20 cellular contexts compared by ENCODE assay signal in genomic region chr7:114100810-114101209, GRCh38.
DNase-seq lines count a peak whose midpoint lies in the region; ATAC-seq, FAIRE-seq and TF ChIP-seq lines count a peak whose summit lies in the region.
"Had no signal": no experiment of that assay in that cellular context is flagged by ENCODE, and none has a peak within 500 bp of the region (broad histone marks: within the 10 kb centered on the region; RNA-seq: fewer than 3 reads in every experiment).

No MANE protein-coding gene starts in this region.

- H3K27me3 ChIP-seq in GM23248 (replicated peaks; ENCODE audit: insufficient read depth) (no peaks in the 10 kb centered on the region), bronchial epithelial cell (ENCODE audit: control insufficient read depth, insufficient read depth, low read length) (no peaks in the 10 kb centered on the region), psoas muscle (ENCODE audit: insufficient read depth in 3 of 3, low read length in 2 of 3) (no peaks in the 10 kb centered on the region), HepG2 (ENCODE audit: control insufficient read depth in 1 of 2, insufficient read depth in 2 of 2, low read length in 2 of 2) (no peaks in the 10 kb centered on the region)
- no peaks in the 10 kb centered on the region for H3K27me3 ChIP-seq in CD8-positive, alpha-beta memory T cell (ENCODE audit: insufficient read depth, low read length, poor library complexity, severe bottlenecking)
- H3K27me3 ChIP-seq: SJCRH30 had no signal

- FAIRE-seq in bronchial epithelial cell (lab: Jason Lieb, UNC) (no peak), HepG2 (lab: Jason Lieb, UNC) (no peak)
- FAIRE-seq: D721Med, G401.6, H1 had no signal

- H3K9ac ChIP-seq in GM23248 (no peak overlapping the region), HepG2 (ENCODE audit: insufficient read depth, low read depth, low read length) (no peak overlapping the region)

- H3K9me2 ChIP-seq in GM23248 (ENCODE audit: insufficient read depth) = no peaks in the 10 kb centered on the region

- no peak overlapping the region for H3K4me2 ChIP-seq in GM23248 (ENCODE audit: unreplicated experiment)
- H3K4me2 ChIP-seq in HepG2 (ENCODE audit: low read depth, low read length) = no peak overlapping the region

- no peak overlapping the region for H3K27ac Mint-ChIP-seq in CD8-positive, alpha-beta memory T cell
- H3K27ac Mint-ChIP-seq: B cell, CD14-positive monocyte had no signal

- H3K27ac ChIP-seq in GM23248 = no peak overlapping the region
- peak overlapping the region; percentile 60 for H3K27ac ChIP-seq in psoas muscle
- H3K27ac ChIP-seq in HepG2 (ENCODE audit: extremely low read length, insufficient read depth, low read length) = no peak overlapping the region
- no peak overlapping the region for H3K27ac ChIP-seq in CD8-positive, alpha-beta memory T cell (ENCODE audit: low read depth, low read length)
- H3K27ac ChIP-seq: HL-60, SJCRH30 had no signal

- TF ChIP-seq POLR2A in HepG2 (IDR thresholded peaks at IDR 0.05; ENCODE audit: insufficient read depth in 1 of 2, low read depth in 2 of 2, low read length in 2 of 2) = no peak

- no peaks in the 10 kb centered on the region for H3K36me3 ChIP-seq in GM23248 (ENCODE audit: low read depth)
- H3K36me3 ChIP-seq in bronchial epithelial cell (ENCODE audit: control insufficient read depth, insufficient read depth, low read length) = no peaks in the 10 kb centered on the region
- no peaks in the 10 kb centered on the region for H3K36me3 ChIP-seq in psoas muscle (ENCODE audit: insufficient read depth in 1 of 2, low read depth in 1 of 2)
- no peaks in the 10 kb centered on the region for H3K36me3 ChIP-seq in HepG2 (replicated peaks in 1 of 2; ENCODE audit: control insufficient read depth in 1 of 2, insufficient read depth in 2 of 2, low read length in 2 of 2)
- no peaks in the 10 kb centered on the region for H3K36me3 ChIP-seq in CD8-positive, alpha-beta memory T cell (ENCODE audit: insufficient read depth, low read length)

- H3K4me1 ChIP-seq in GM23248 (ENCODE audit: insufficient read depth) (peaks cover 9% of the 10 kb centered on the region), psoas muscle (peaks cover 51% of the 10 kb centered on the region), HepG2 (ENCODE audit: insufficient read depth, low read length) (no peaks in the 10 kb centered on the region)
- no peaks in the 10 kb centered on the region for H3K4me1 ChIP-seq in CD8-positive, alpha-beta memory T cell (ENCODE audit: insufficient read depth, low read length)

- intact Hi-C loops in psoas muscle (cut with DNase I) = no loop called here
- intact Hi-C loops in HepG2 (cut with micrococcal nuclease; ENCODE audit: unreplicated experiment) = no loop called here

- no peaks in the 10 kb centered on the region for H3K9me3 ChIP-seq in GM23248 (ENCODE audit: low read depth)
- no peaks in the 10 kb centered on the region for H3K9me3 ChIP-seq in psoas muscle
- no peaks in the 10 kb centered on the region for H3K9me3 ChIP-seq in HepG2 (ENCODE audit: low read length)
- no peaks in the 10 kb centered on the region for H3K9me3 ChIP-seq in CD8-positive, alpha-beta memory T cell (ENCODE audit: low read length)
- H3K9me3 ChIP-seq: SJCRH30 had no signal

- H3K79me2 ChIP-seq in GM23248 (ENCODE audit: insufficient read depth) = no peaks in the 10 kb centered on the region
- no peaks in the 10 kb centered on the region for H3K79me2 ChIP-seq in HepG2 (ENCODE audit: insufficient read depth, low read length)

- no peak for TF ChIP-seq CTCF in bronchial epithelial cell (IDR thresholded peaks at IDR 0.05; ENCODE audit: insufficient read depth, low read length, severe bottlenecking)
- no peak for TF ChIP-seq CTCF in psoas muscle (IDR thresholded peaks at IDR 0.05)
- no peak for TF ChIP-seq CTCF in HepG2 (CRISPR knock-in tag; IDR thresholded peaks at IDR 0.05)

- BruUV-seq in HepG2 (replicated peaks; lab: Mats Ljungman, UMichigan) = no TSS peak

- H3K4me3 Mint-ChIP-seq in CD8-positive, alpha-beta memory T cell = no peak overlapping the region
- H3K4me3 Mint-ChIP-seq: B cell, CD14-positive monocyte had no signal

- no peaks in the 10 kb centered on the region for H3K4me1 Mint-ChIP-seq in CD8-positive, alpha-beta memory T cell
- H3K4me1 Mint-ChIP-seq: B cell, CD14-positive monocyte had no signal

- no peak for TF ChIP-seq RAD21 in HepG2 (CRISPR knock-in tag; IDR thresholded peaks at IDR 0.05)

- peaks cover 1 to 30% of the 10 kb centered on the region in 2 donors for H3K27me3 Mint-ChIP-seq in CD8-positive, alpha-beta memory T cell

- TF ChIP-seq EP300 in HepG2 (IDR thresholded peaks at IDR 0.05; ENCODE audit: low read depth in 2 of 2, low read length in 2 of 2) (no peak), HepG2 (CRISPR knock-in tag; IDR thresholded peaks at IDR 0.05; ENCODE audit: borderline replicate concordance) (no peak)

- POLR2A ChIA-PET in HepG2 (lab: Yijun Ruan, JAX) = no interaction called here
- POLR2A ChIA-PET in CD8-positive, alpha-beta memory T cell (lab: Charles Lee) = no interaction called here

- H3K9me3 Mint-ChIP-seq in CD8-positive, alpha-beta memory T cell = peaks cover 0 to 2% (median 0%) of the 10 kb centered on the region in 5 donors

- H2AFZ ChIP-seq in GM23248 (no peak overlapping the region), HepG2 (ENCODE audit: low read length) (no peak overlapping the region)

- peak; percentile 18 for DNase-seq in GM23248
- DNase-seq in MV-4-11 (lab: John Stamatoyannopoulos, UW) = peak; percentile 11
- DNase-seq in bronchial epithelial cell (ENCODE audit: low read depth) = peak; percentile 29
- no peak for DNase-seq in psoas muscle
- no peak for DNase-seq in HepG2 (ENCODE audit: low spot score)
- no peak for DNase-seq in DMS153 treated with DMSO at 0.1 percent for 48 hours (lab: John Stamatoyannopoulos, UW; ENCODE audit: unreplicated experiment)
- DNase-seq in CD8-positive, alpha-beta memory T cell = no peak
- DNase-seq: KG1, NCI-H1092 treated with DMSO at 0.1 percent for 48 hours, NCI-H1436 treated with DMSO at 0.1 percent for 48 hours, NCI-H1930, NCI-H774, SJCRH30 had no signal

- CTCF ChIA-PET in HepG2 (lab: Yijun Ruan, JAX; ENCODE audit: low intra/inter-chr PET ratio, low total read pairs) = no interaction called here
- CTCF ChIA-PET in CD8-positive, alpha-beta memory T cell (lab: Charles Lee) = no interaction called here

- no peak overlapping the region for H3K4me3 ChIP-seq in GM23248
- no peak overlapping the region for H3K4me3 ChIP-seq in bronchial epithelial cell (ENCODE audit: low read depth, low read length)
- no peak overlapping the region for H3K4me3 ChIP-seq in psoas muscle
- H3K4me3 ChIP-seq in HepG2 (replicated peaks in 1 of 3; ENCODE audit: insufficient read depth in 1 of 3, low read depth in 2 of 3, low read length in 3 of 3) = no peak overlapping the region
- H3K4me3 ChIP-seq in CD8-positive, alpha-beta memory T cell (ENCODE audit: low read length) = no peak overlapping the region
- H3K4me3 ChIP-seq: SJCRH30 had no signal

- peak in 1 of 4 donors; percentile 22 for ATAC-seq in psoas muscle
- no peak for ATAC-seq in HG03159 (IDR thresholded peaks at IDR 0.05; ENCODE audit: unreplicated experiment)
- no peak for ATAC-seq in HepG2

- no peaks in the 10 kb centered on the region for H4K20me1 ChIP-seq in GM23248 (ENCODE audit: insufficient read depth)
- H4K20me1 ChIP-seq in HepG2 (ENCODE audit: insufficient read depth, low read length) = no peaks in the 10 kb centered on the region

- in situ Hi-C loops in GM23248 (cut with MboI) (no loop called here), HepG2 (cut with HindIII; ENCODE audit: extremely low pct_ligation_motif_present, low pct_unique_long_range_greater_than_20kb) (no loop called here)

- H3K36me3 Mint-ChIP-seq in CD8-positive, alpha-beta memory T cell = no peaks in the 10 kb centered on the region
- H3K36me3 Mint-ChIP-seq: CD14-positive monocyte had no signal

- H3F3A ChIP-seq in GM23248 (ENCODE audit: insufficient read depth) = no peaks in the 10 kb centered on the region

TF ChIP-seq in HepG2, 621 proteins besides CTCF, POLR2A, EP300 and RAD21:
- TF ChIP-seq FOSL2 (CRISPR knock-in tag; IDR thresholded peaks at IDR 0.05) = no peak
- TF ChIP-seq JDP2 (CRISPR knock-in tag; IDR thresholded peaks at IDR 0.05; ENCODE audit: borderline replicate concordance) = no peak
- TF ChIP-seq ZNF136 (CRISPR knock-in tag; IDR thresholded peaks at IDR 0.05; ENCODE audit: low read depth) = no peak
- TF ChIP-seq CENPT (CRISPR knock-in tag; IDR thresholded peaks at IDR 0.05; ENCODE audit: low read depth) = no peak
- TF ChIP-seq SRSF4 (IDR thresholded peaks at IDR 0.05; ENCODE audit: low read depth, low read length, poor library complexity, severe bottlenecking) = no peak
- TF ChIP-seq SSRP1 (CRISPR knock-in tag; IDR thresholded peaks at IDR 0.05) = no peak
- no peak for TF ChIP-seq TERF1 (CRISPR knock-in tag; IDR thresholded peaks at IDR 0.05)
- TF ChIP-seq ZNF10 (CRISPR knock-in tag; IDR thresholded peaks at IDR 0.05; ENCODE audit: borderline replicate concordance, low read depth) = no peak
- no peak for TF ChIP-seq ZNF614 (CRISPR knock-in tag; IDR thresholded peaks at IDR 0.05; ENCODE audit: borderline replicate concordance)
- no peak for TF ChIP-seq FOXO4 (CRISPR knock-in tag; conservative IDR thresholded peaks at IDR 0.05)
- TF ChIP-seq SP140L (CRISPR knock-in tag; IDR thresholded peaks at IDR 0.05; ENCODE audit: borderline replicate concordance) = no peak
- TF ChIP-seq FOXC1 (CRISPR knock-in tag; IDR thresholded peaks at IDR 0.05; ENCODE audit: borderline replicate concordance) = no peak
- TF ChIP-seq FOXM1 (CRISPR knock-in tag; IDR thresholded peaks at IDR 0.05) = no peak

Comparison
In these comparisons a context has a peak if more than half of its experiments do, and no peak if none do; other contexts are left out.
1. DNase-seq: peak in GM23248 (single experiment), MV-4-11 (single experiment) and bronchial epithelial cell (single experiment); none in psoas muscle (0 of 2), HepG2 (single experiment), DMS153 treated with DMSO at 0.1 percent for 48 hours (single experiment) and CD8-positive, alpha-beta memory T cell (0 of 5).